31 cellular contexts compared by ENCODE assay signal in the genomic region with DNA sequence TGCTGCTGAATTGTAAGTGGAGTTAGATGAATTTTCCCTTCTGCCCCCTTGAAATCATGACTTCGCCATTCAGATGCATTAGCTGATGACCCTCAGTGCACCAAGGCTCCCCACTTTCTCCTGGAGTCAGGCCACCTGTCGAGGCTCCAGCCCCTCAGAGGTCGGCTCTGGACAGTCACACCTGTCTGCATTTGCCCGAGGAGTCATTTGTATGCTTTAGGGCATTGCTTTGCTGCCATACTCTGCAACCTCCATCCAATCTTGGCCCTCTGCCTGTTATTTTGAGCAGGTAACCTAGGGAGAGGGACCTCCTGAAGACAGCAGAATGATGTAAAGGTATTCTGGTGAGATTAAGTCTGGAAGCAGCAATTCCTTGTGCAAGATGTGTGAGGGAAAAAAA.
"Had no signal": no experiment of that assay in that cellular context is flagged by ENCODE, and none has a peak within 500 bp of the region (broad histone marks: within the 10 kb centered on the region; RNA-seq: fewer than 3 reads in every experiment).

No MANE protein-coding gene starts in this region.

- H3K4me1 ChIP-seq: breast epithelium had no signal

- H3K36me3 Mint-ChIP-seq: activated naive CD4-positive, alpha-beta T cell treated with anti-CD3 and anti-CD28 coated beads, Interleukin-2, amount 10 ng/mL, durations not matched to agents 7 days and 5 days; activated naive CD8-positive, alpha-beta T cell treated with anti-CD3 and anti-CD28 coated beads for 36 hours had no signal

- H3K27ac ChIP-seq: breast epithelium, KMS-11, SJCRH30, VCaP had no signal

- ATAC-seq: activated CD4-positive, alpha-beta T cell treated with anti-CD3 and anti-CD28 coated beads for 36 hours; activated T-cell treated with anti-CD3 and anti-CD28 coated beads, Interleukin-2, amount 50 U/mL, for 72 hours; Panc1; Right ventricle myocardium inferior had no signal

- H3K4me3 Mint-ChIP-seq: activated CD4-positive, alpha-beta T cell treated with anti-CD3 and anti-CD28 coated beads for 36 hours; activated naive CD4-positive, alpha-beta T cell treated with anti-CD3 and anti-CD28 coated beads, Interleukin-2, amount 10 ng/mL, durations not matched to agents 7 days and 5 days; activated naive CD8-positive, alpha-beta T cell treated with anti-CD3 and anti-CD28 coated beads for 36 hours; activated T-cell treated with anti-CD3 and anti-CD28 coated beads, Interleukin-2, amount 50 U/mL, for 72 hours had no signal

- H3K4me1 Mint-ChIP-seq: activated CD4-positive, alpha-beta T cell treated with anti-CD3 and anti-CD28 coated beads for 36 hours; activated naive CD4-positive, alpha-beta T cell treated with anti-CD3 and anti-CD28 coated beads, Interleukin-2, amount 10 ng/mL, durations not matched to agents 7 days and 5 days; activated naive CD8-positive, alpha-beta T cell treated with anti-CD3 and anti-CD28 coated beads for 36 hours had no signal

- DNase-seq: activated CD4-positive, alpha-beta T cell treated with anti-CD3 and anti-CD28 coated beads for 36 hours; activated CD4-positive, alpha-beta T cell treated with anti-CD3 and anti-CD28 coated beads, Interleukin-2, amount 50 U/mL, for 4 hours; activated gamma-delta T cell treated with Interleukin-2 at 50 U/mL for 16 hours; activated naive CD4-positive, alpha-beta T cell treated with anti-CD3 and anti-CD28 coated beads, Interleukin-2, amount 10 ng/mL, durations not matched to agents 7 days and 5 days; activated naive CD8-positive, alpha-beta T cell treated with anti-CD3 and anti-CD28 coated beads for 36 hours; activated T-cell treated with anti-CD3 and anti-CD28 coated beads, Interleukin-2, amount 50 U/mL, for 72 hours; aorta; caudate nucleus; MG63; MV-4-11; NCI-H1092 treated with DMSO at 0.1 percent for 48 hours; NCI-H1436; NCI-H187; NCI-H2081; NCI-H2171; NCI-H2227 treated with DMSO at 0.1 percent for 48 hours; NCI-H510A; NCI-H526 treated with DMSO at 0.1 percent for 48 hours; NCI-H82; NK-92 treated with Interleukin-12 subunit alpha and Interleukin-12 subunit beta, amount 100 ng/mL, for 24 hours; OCI-M1; RPMI8226; SK-N-SH; T-helper 1 cell had no signal

- H3K9ac ChIP-seq: KMS-11, SK-N-SH had no signal

- H3K36me3 ChIP-seq: breast epithelium, MG63, SJCRH30 had no signal

- H3K4me3 ChIP-seq: breast epithelium, MG63 had no signal

- H3K9me3 ChIP-seq: breast epithelium had no signal

- H3K27me3 ChIP-seq: breast epithelium, MG63, SJCRH30 had no signal

- H3K9me3 Mint-ChIP-seq: activated naive CD4-positive, alpha-beta T cell treated with anti-CD3 and anti-CD28 coated beads, Interleukin-2, amount 10 ng/mL, durations not matched to agents 7 days and 5 days; activated naive CD8-positive, alpha-beta T cell treated with anti-CD3 and anti-CD28 coated beads for 36 hours; activated T-helper 2 cell treated with anti-CD3 and anti-CD28 coated beads, Interferon-gamma antibody, Interleukin-2, Interleukin-4, amounts not matched to agents 10 μg/mL and 5 μg/mL and 100 μg/mL, durations not matched to agents 14 hours and 24 hours and 36 hours had no signal

- H3K27ac Mint-ChIP-seq: activated CD4-positive, alpha-beta T cell treated with anti-CD3 and anti-CD28 coated beads for 36 hours; activated naive CD4-positive, alpha-beta T cell treated with anti-CD3 and anti-CD28 coated beads, Interleukin-2, amount 10 ng/mL, durations not matched to agents 7 days and 5 days; activated naive CD8-positive, alpha-beta T cell treated with anti-CD3 and anti-CD28 coated beads for 36 hours; activated T-cell treated with anti-CD3 and anti-CD28 coated beads, Interleukin-2, amount 50 U/mL, for 72 hours; activated T-helper 2 cell treated with anti-CD3 and anti-CD28 coated beads, Interferon-gamma antibody, Interleukin-2, Interleukin-4, amounts not matched to agents 10 μg/mL and 5 μg/mL and 100 μg/mL, durations not matched to agents 14 hours and 24 hours and 36 hours had no signal
